Comparison of ENCODE assay signal across 17 cellular contexts in the genomic region with DNA sequence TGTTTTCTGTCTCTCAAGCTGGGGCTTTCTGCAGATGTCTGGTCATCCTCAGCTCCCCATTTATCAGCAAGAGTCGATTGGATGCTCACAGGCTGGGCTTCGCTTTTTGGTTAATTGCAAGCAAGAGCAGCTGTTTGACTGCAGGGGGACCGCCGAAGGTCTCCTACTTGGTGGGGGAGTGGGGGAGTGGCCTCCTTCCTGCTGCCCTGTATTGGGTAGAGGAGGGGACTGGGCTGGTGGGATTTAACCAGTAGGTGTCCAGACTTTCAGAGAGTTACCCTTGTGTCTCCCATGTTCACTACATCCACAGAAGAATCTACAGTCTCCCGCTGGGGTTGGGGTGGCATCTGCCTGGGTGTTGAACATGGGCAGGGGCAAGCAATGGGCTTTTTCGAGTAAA.
"Had no signal": no experiment of that assay in that cellular context is flagged by ENCODE, and none has a peak within 500 bp of the region (broad histone marks: within the 10 kb centered on the region; RNA-seq: fewer than 3 reads in every experiment).

No MANE protein-coding gene starts in this region.

- H3K27ac ChIP-seq: body of pancreas, left lung, psoas muscle, stomach, testis, WERI-Rb-1 had no signal

- H3K4me1 Mint-ChIP-seq: stimulated activated effector memory CD8-positive, alpha-beta T cell treated with anti-CD3 and anti-CD28 coated beads, Interleukin-12 subunit alpha, Interleukin-12 subunit beta, amount 100 ng/mL, for 72 hours had no signal

- H3K4me1 ChIP-seq: body of pancreas, left lung, psoas muscle, stomach, testis had no signal

- H3K27ac Mint-ChIP-seq: effector memory CD8-positive, alpha-beta T cell; naive thymus-derived CD4-positive, alpha-beta T cell; stimulated activated effector memory CD8-positive, alpha-beta T cell treated with anti-CD3 and anti-CD28 coated beads, Interleukin-12 subunit alpha, Interleukin-12 subunit beta, amount 100 ng/mL, for 72 hours; type B pancreatic cell had no signal

- H3K4me3 Mint-ChIP-seq: effector memory CD8-positive, alpha-beta T cell; naive thymus-derived CD4-positive, alpha-beta T cell; stimulated activated effector memory CD8-positive, alpha-beta T cell treated with anti-CD3 and anti-CD28 coated beads, Interleukin-12 subunit alpha, Interleukin-12 subunit beta, amount 100 ng/mL, for 72 hours; type B pancreatic cell had no signal

- H3K4me2 ChIP-seq: smooth muscle cell had no signal

- H3K9me3 ChIP-seq: psoas muscle, testis had no signal

- H3K27me3 ChIP-seq: body of pancreas, testis had no signal

- ATAC-seq: body of pancreas; effector memory CD8-positive, alpha-beta T cell; left lung; naive thymus-derived CD4-positive, alpha-beta T cell; psoas muscle; right cardiac atrium; stimulated activated effector memory CD8-positive, alpha-beta T cell treated with anti-CD3 and anti-CD28 coated beads, Interleukin-12 subunit alpha, Interleukin-12 subunit beta, amount 100 ng/mL, for 72 hours had no signal

- DNase-seq: activated CD4-positive, alpha-beta T cell treated with anti-CD3 and anti-CD28 coated beads, Interleukin-2, amount 50 U/mL, for 4 hours; activated naive CD4-positive, alpha-beta T cell; effector memory CD8-positive, alpha-beta T cell; left lung; naive thymus-derived CD4-positive, alpha-beta T cell; right cardiac atrium; stimulated activated CD4-positive, alpha-beta T cell treated with anti-CD3 and anti-CD28 coated beads, Interleukin-4, amount 100 ng/mL, for 24 hours; stomach; SW 1271; T-helper 2 cell; testis; WERI-Rb-1 had no signal

- H3K36me3 Mint-ChIP-seq: stimulated activated effector memory CD8-positive, alpha-beta T cell treated with anti-CD3 and anti-CD28 coated beads, Interleukin-12 subunit alpha, Interleukin-12 subunit beta, amount 100 ng/mL, for 72 hours; type B pancreatic cell had no signal
